12 cellular contexts compared by ENCODE assay signal in genomic region chr22:37625737-37626136, GRCh38. TPM values are rescaled to one million over a fixed set of nuclear protein-coding genes. Genes with fewer than 3 reads are reported as not detected.
DNase-seq lines count a peak whose midpoint lies in the region; ATAC-seq, FAIRE-seq and TF ChIP-seq lines count a peak whose summit lies in the region.
"Had no signal": no experiment of that assay in that cellular context is flagged by ENCODE, and none has a peak within 500 bp of the region (broad histone marks: within the 10 kb centered on the region; RNA-seq: fewer than 3 reads in every experiment).

No MANE protein-coding gene starts in this region.

- 98% methylated on average over 12 of the region's 14 CpGs for WGBS in K562 (ENCODE audit: insufficient coverage, low coverage, missing lambda C conversion rate)
- WGBS in tibial nerve, 2 donors = 79 to 86% methylated on average over 10 to 14 of the region's 14 CpGs

- in situ Hi-C loops in K562 (cut with MboI) = no loop called here

- TF ChIP-seq RAD21 in K562 (CRISPR knock-in tag; conservative IDR thresholded peaks at IDR 0.05 in 1 of 2, IDR thresholded peaks at IDR 0.05 in 1 of 2) = no peak

- H3K4me1 ChIP-seq in K562 (replicated peaks in 1 of 2; ENCODE audit: control insufficient read depth in 2 of 2, insufficient read depth in 2 of 2, low read length in 2 of 2) (peaks cover 0 to 38% of the 10 kb centered on the region in 2 experiments; a peak in 3 of 5 replicates), tibial nerve (peaks cover 0 to 39% (median 28%) of the 10 kb centered on the region in 4 donors)

- H3K27ac ChIP-seq in K562 (ENCODE audit: extremely low read depth, low read depth, low read length) = no peak overlapping the region
- H3K27ac ChIP-seq in tibial nerve = peak overlapping the region in 3 of 4 donors; percentile 60 to 84 (median 77)

- H3K79me2 ChIP-seq in K562 (ENCODE audit: control insufficient read depth, insufficient read depth, low read length) = no peaks in the 10 kb centered on the region

- H3K27ac Mint-ChIP-seq in activated T-cell treated with anti-CD3 and anti-CD28 coated beads, Interleukin-2, amount 50 U/mL, for 72 hours = peak overlapping the region; percentile 57
- peak overlapping the region; percentile 83 to 89 for H3K27ac Mint-ChIP-seq in natural killer cell

- BruUV-seq in K562 (replicated peaks; lab: Mats Ljungman, UMichigan) = no TSS peak

- peaks cover 0 to 2% of the 10 kb centered on the region in 2 donors for H3K36me3 Mint-ChIP-seq in activated T-cell treated with anti-CD3 and anti-CD28 coated beads, Interleukin-2, amount 50 U/mL, for 72 hours (ENCODE audit: insufficient read depth in 2 of 2)
- H3K36me3 Mint-ChIP-seq in natural killer cell = no peaks in the 10 kb centered on the region

- no peak overlapping the region for H3K9ac ChIP-seq in K562 (ENCODE audit: insufficient read depth in 1 of 2, low read depth in 2 of 2, low read length in 2 of 2)
- H3K9ac ChIP-seq: SK-N-SH had no signal

- peaks cover 52% of the 10 kb centered on the region; the same call in 2 of the 3 replicates for H3K36me3 ChIP-seq in K562 (ENCODE audit: control insufficient read depth, insufficient read depth, low read length)
- peaks cover 0 to 71% (median 0%) of the 10 kb centered on the region in 3 donors for H3K36me3 ChIP-seq in tibial nerve

- intact Hi-C loops in K562 (cut with micrococcal nuclease) = no loop called here
- intact Hi-C loops in natural killer cell (cut with micrococcal nuclease) = no loop called here

- H3K27me3 Mint-ChIP-seq in activated T-cell treated with anti-CD3 and anti-CD28 coated beads, Interleukin-2, amount 50 U/mL, for 72 hours (ENCODE audit: low read depth) = no peaks in the 10 kb centered on the region
- no peaks in the 10 kb centered on the region for H3K27me3 Mint-ChIP-seq in natural killer cell (ENCODE audit: low read depth in 2 of 2)

- no peaks in the 10 kb centered on the region for H3K9me3 Mint-ChIP-seq in activated T-cell treated with anti-CD3 and anti-CD28 coated beads, Interleukin-2, amount 50 U/mL, for 72 hours
- no peaks in the 10 kb centered on the region for H3K9me3 Mint-ChIP-seq in natural killer cell

- no peak overlapping the region for H3K4me3 ChIP-seq in K562
- no peak overlapping the region for H3K4me3 ChIP-seq in tibial nerve

- H3K4me2 ChIP-seq in K562 (ENCODE audit: insufficient read depth, low read length) = no peak overlapping the region
- H3K4me2 ChIP-seq: SK-N-SH had no signal

- H3K9me1 ChIP-seq in K562 (ENCODE audit: control insufficient read depth, insufficient read depth, low read length) = no peaks in the 10 kb centered on the region

- H4K20me1 ChIP-seq in K562 (replicated peaks; ENCODE audit: control insufficient read depth, insufficient read depth, low read length) = no peaks in the 10 kb centered on the region

- H3K27me3 ChIP-seq in K562 (ENCODE audit: control insufficient read depth in 2 of 2, insufficient read depth in 2 of 2, low read length in 2 of 2) (no peaks in the 10 kb centered on the region), tibial nerve (no peaks in the 10 kb centered on the region)

- no peak for TF ChIP-seq CTCF in K562 (IDR thresholded peaks at IDR 0.05 in 2 of 3, conservative IDR thresholded peaks at IDR 0.05 in 1 of 3; ENCODE audit: insufficient read depth in 2 of 3, low read depth in 1 of 3, low read length in 3 of 3)
- TF ChIP-seq CTCF in natural killer cell (IDR thresholded peaks at IDR 0.05) = no peak
- TF ChIP-seq CTCF in tibial nerve (IDR thresholded peaks at IDR 0.05) = no peak

- no peaks in the 10 kb centered on the region for H3K9me3 ChIP-seq in K562 (replicated peaks; ENCODE audit: control insufficient read depth, insufficient read depth, low read depth, low read length)
- no peaks in the 10 kb centered on the region for H3K9me3 ChIP-seq in tibial nerve
- H3K9me3 ChIP-seq: SK-N-SH had no signal

- no peak for DNase-seq in activated T-cell treated with anti-CD3 and anti-CD28 coated beads, Interleukin-2, amount 50 U/mL, for 72 hours
- DNase-seq in activated T-cell treated with anti-CD3 and anti-CD28 coated beads for 4 hours (no peak), K562 (ENCODE audit: extremely low read depth in 1 of 4, low spot score in 3 of 4) (no peak), natural killer cell (no peak), tibial nerve (ENCODE audit: low spot score in 2 of 2) (no peak), dedifferentiated amniotic fluid mesenchymal stem cell (ENCODE audit: extremely low spot score) (no peak), GM19238 (ENCODE audit: insufficient read length, low spot score) (no peak)
- DNase-seq: DND-41, mesendoderm, NCI-H526, SK-N-SH had no signal

- H2AFZ ChIP-seq in K562 (ENCODE audit: low read depth, low read length) = no peak overlapping the region

- no peak for TF ChIP-seq EP300 in K562 (IDR thresholded peaks at IDR 0.05; ENCODE audit: low read length)
- TF ChIP-seq EP300 in tibial nerve (IDR thresholded peaks at IDR 0.05) = no peak

- POLR2A ChIA-PET in K562 (lab: Yijun Ruan, JAX) = interaction anchor here (0.6 to 3.0 kb wide), 4 partner anchors 9 to 202 kb away, joined by 3 to 12 read pairs (median 4); no protein-coding TSS in a partner anchor

- no peak for FAIRE-seq in K562 (lab: Jason Lieb, UNC)

- ATAC-seq in activated T-cell treated with anti-CD3 and anti-CD28 coated beads, Interleukin-2, amount 50 U/mL, for 72 hours (replicated peaks in 1 of 2) = no peak
- ATAC-seq in K562 (no peak), natural killer cell (no peak), GM18909 (IDR thresholded peaks at IDR 0.05; ENCODE audit: poor library complexity, unreplicated experiment) (no peak)

- CTCF ChIA-PET in K562 (lab: Yijun Ruan, JAX; ENCODE audit: low intra/inter-chr PET ratio) = no interaction called here

- H3K4me3 Mint-ChIP-seq in activated T-cell treated with anti-CD3 and anti-CD28 coated beads, Interleukin-2, amount 50 U/mL, for 72 hours = peak overlapping the region; percentile 16 to 69
- peak overlapping the region; percentile 5 for H3K4me3 Mint-ChIP-seq in natural killer cell

- H3K4me1 Mint-ChIP-seq in activated T-cell treated with anti-CD3 and anti-CD28 coated beads, Interleukin-2, amount 50 U/mL, for 72 hours (ENCODE audit: low read depth) = peaks cover 56% of the 10 kb centered on the region
- peaks cover 33 to 57% of the 10 kb centered on the region in 2 donors for H3K4me1 Mint-ChIP-seq in natural killer cell

- TF ChIP-seq POLR2A in K562 (conservative IDR thresholded peaks at IDR 0.05) = no peak
- TF ChIP-seq POLR2A in tibial nerve (IDR thresholded peaks at IDR 0.05) = no peak

RNA-seq across cellular contexts. Expression of gene SH3BP1, which starts 13.7 kb away (rescaled TPM):
- total RNA-seq in activated T-cell treated with anti-CD3 and anti-CD28 coated beads, Interleukin-2, amount 50 U/mL, for 72 hours = 100 to 1,000 TPM in 1 of 2 donors, 10 to 100 TPM in 1; 99.0 to 103 TPM
- total RNA-seq in K562 (2011; cell fraction: chromatin; rRNA removed; ENCODE audit: low replicate concordance) = 27.4 and 84.8 TPM in 2 replicates
- total RNA-seq in K562 (2011; cell fraction: nucleolus; rRNA removed) = 40.0 and 41.0 TPM in 2 replicates
- total RNA-seq in K562 (2011; cell fraction: nucleoplasm; rRNA removed) = 21.5 and 25.7 TPM in 2 replicates
- 18.6 and 21.2 TPM in 2 replicates for total RNA-seq in K562 (2014; rRNA removed)
- total RNA-seq in K562 (2014; rRNA removed; fragmentation: Illumina TruSeq; extraction: Trizol) = 7.4 and 9.7 TPM in 2 replicates
- 9.3 and 9.4 TPM in 2 replicates for total RNA-seq in K562 (2015; rRNA removed; fragmentation: Illumina TruSeq; extraction: Trizol)
- 29.9 and 36.2 TPM in 2 replicates for total RNA-seq in K562 (2021)
- polyA plus RNA-seq in K562 (2011; rRNA removed) = 11.5 and 14.9 TPM in 2 replicates
- 10.1 and 21.2 TPM in 2 replicates for polyA plus RNA-seq in K562 (2011; cell fraction: cytosol; rRNA removed)
- polyA plus RNA-seq in K562 (2011; cell fraction: nucleus; rRNA removed) = 23.7 and 33.6 TPM in 2 replicates
- 34.0 and 58.5 TPM in 2 replicates for polyA plus RNA-seq in K562 (2012)
- 32.1 and 36.0 TPM in 2 replicates for polyA plus RNA-seq in K562 (2014; fragmentation: Illumina TruSeq; extraction: Trizol)
- polyA plus RNA-seq in K562 (2014; fragmentation: Nextera tagmentation; extraction: Ambion mirVana) = under 1 TPM; 0.10 to 0.17 TPM
- 8.7 and 10.4 TPM in 2 replicates for polyA plus RNA-seq in K562 (2014; rRNA removed)
- polyA minus RNA-seq in K562 (2011; rRNA and poly(A)+ RNA removed) = 16.7 and 17.5 TPM in 2 replicates
- polyA minus RNA-seq in K562 (2011; cell fraction: cytosol; rRNA and poly(A)+ RNA removed) = 12.7 and 19.9 TPM in 2 replicates
- polyA minus RNA-seq in K562 (2011; cell fraction: nucleus; rRNA and poly(A)+ RNA removed) = 13.7 and 15.5 TPM in 2 replicates
- total RNA-seq in natural killer cell = 100 to 1,000 TPM; 163 to 189 (median 163) TPM
- total RNA-seq in tibial nerve = 10 to 100 TPM in 2 of 4 donors, 1 to 10 TPM in 2; 7.5 to 19.8 (median 13.9) TPM

RNA-seq across cellular contexts. Expression of gene GGA1, which starts 17.1 kb away (rescaled TPM):
- 10 to 100 TPM; 81.5 to 96.2 TPM for total RNA-seq in activated T-cell treated with anti-CD3 and anti-CD28 coated beads, Interleukin-2, amount 50 U/mL, for 72 hours
- 235 and 500 TPM in 2 replicates for total RNA-seq in K562 (2011; cell fraction: chromatin; rRNA removed; ENCODE audit: low replicate concordance)
- 281 and 297 TPM in 2 replicates for total RNA-seq in K562 (2011; cell fraction: nucleolus; rRNA removed)
- 245 and 253 TPM in 2 replicates for total RNA-seq in K562 (2011; cell fraction: nucleoplasm; rRNA removed)
- 48.0 and 51.3 TPM in 2 replicates for total RNA-seq in K562 (2014; rRNA removed)
- 19.7 and 24.2 TPM in 2 replicates for total RNA-seq in K562 (2014; rRNA removed; fragmentation: Illumina TruSeq; extraction: Trizol)
- total RNA-seq in K562 (2015; rRNA removed; fragmentation: Illumina TruSeq; extraction: Trizol) = 29.9 and 31.1 TPM in 2 replicates
- total RNA-seq in K562 (2021) = 57.1 and 61.3 TPM in 2 replicates
- 50.4 and 53.3 TPM in 2 replicates for polyA plus RNA-seq in K562 (2011; rRNA removed)
- 27.8 and 56.0 TPM in 2 replicates for polyA plus RNA-seq in K562 (2011; cell fraction: cytosol; rRNA removed)
- 156 and 291 TPM in 2 replicates for polyA plus RNA-seq in K562 (2011; cell fraction: nucleus; rRNA removed)
- polyA plus RNA-seq in K562 (2012) = 41.4 and 63.8 TPM in 2 replicates
- 31.6 and 42.5 TPM in 2 replicates for polyA plus RNA-seq in K562 (2014; fragmentation: Illumina TruSeq; extraction: Trizol)
- polyA plus RNA-seq in K562 (2014; fragmentation: Nextera tagmentation; extraction: Ambion mirVana) = 1 to 10 TPM; 1.5 to 1.9 TPM
- 69.5 and 71.3 TPM in 2 replicates for polyA plus RNA-seq in K562 (2014; rRNA removed)
- polyA minus RNA-seq in K562 (2011; rRNA and poly(A)+ RNA removed) = 26.8 and 33.7 TPM in 2 replicates
- 20.7 and 22.7 TPM in 2 replicates for polyA minus RNA-seq in K562 (2011; cell fraction: cytosol; rRNA and poly(A)+ RNA removed)
- 56.9 and 57.8 TPM in 2 replicates for polyA minus RNA-seq in K562 (2011; cell fraction: nucleus; rRNA and poly(A)+ RNA removed)
- total RNA-seq in natural killer cell = 10 to 100 TPM; 69.3 to 87.8 (median 80.2) TPM
- 10 to 100 TPM; 66.3 to 99.0 (median 77.2) TPM for total RNA-seq in tibial nerve

RNA-seq across cellular contexts. Expression of gene PDXP, which starts 32.8 kb away (rescaled TPM):
- 10 to 100 TPM; 14.8 to 17.2 TPM for total RNA-seq in activated T-cell treated with anti-CD3 and anti-CD28 coated beads, Interleukin-2, amount 50 U/mL, for 72 hours
- total RNA-seq in K562 (2011; cell fraction: chromatin; rRNA removed; ENCODE audit: low replicate concordance) = 8.1 and 23.1 TPM in 2 replicates
- total RNA-seq in K562 (2011; cell fraction: nucleolus; rRNA removed) = 20.8 and 21.3 TPM in 2 replicates
- 19.4 and 21.3 TPM in 2 replicates for total RNA-seq in K562 (2011; cell fraction: nucleoplasm; rRNA removed)
- total RNA-seq in K562 (2014; rRNA removed) = 38.8 and 55.8 TPM in 2 replicates
- total RNA-seq in K562 (2014; rRNA removed; fragmentation: Illumina TruSeq; extraction: Trizol) = 27.6 and 29.0 TPM in 2 replicates
- 30.9 and 32.5 TPM in 2 replicates for total RNA-seq in K562 (2015; rRNA removed; fragmentation: Illumina TruSeq; extraction: Trizol)
- 47.5 and 50.0 TPM in 2 replicates for total RNA-seq in K562 (2021)
- polyA plus RNA-seq in K562 (2011; rRNA removed) = 42.8 and 51.4 TPM in 2 replicates
- 73.7 and 106 TPM in 2 replicates for polyA plus RNA-seq in K562 (2011; cell fraction: cytosol; rRNA removed)
- 34.8 and 35.2 TPM in 2 replicates for polyA plus RNA-seq in K562 (2011; cell fraction: nucleus; rRNA removed)
- 25.7 and 42.5 TPM in 2 replicates for polyA plus RNA-seq in K562 (2012)
- polyA plus RNA-seq in K562 (2014; fragmentation: Illumina TruSeq; extraction: Trizol) = 54.2 and 62.3 TPM in 2 replicates
- polyA plus RNA-seq in K562 (2014; fragmentation: Nextera tagmentation; extraction: Ambion mirVana) = 10 to 100 TPM in 1 of 2 experiments, 1 to 10 TPM in 1; 7.9 to 11.8 TPM
- polyA plus RNA-seq in K562 (2014; rRNA removed) = 45.7 and 47.8 TPM in 2 replicates
- 21.5 and 27.1 TPM in 2 replicates for polyA minus RNA-seq in K562 (2011; rRNA and poly(A)+ RNA removed)
- 30.1 and 30.4 TPM in 2 replicates for polyA minus RNA-seq in K562 (2011; cell fraction: cytosol; rRNA and poly(A)+ RNA removed)
- 8.6 and 12.3 TPM in 2 replicates for polyA minus RNA-seq in K562 (2011; cell fraction: nucleus; rRNA and poly(A)+ RNA removed)
- total RNA-seq in natural killer cell = 10 to 100 TPM in 2 of 3 donors, 1 to 10 TPM in 1; 8.3 to 14.2 (median 13.4) TPM
- total RNA-seq in tibial nerve = 10 to 100 TPM; 14.7 to 19.7 (median 16.2) TPM

RNA-seq across cellular contexts. Expression of gene LGALS2, which starts 45.9 kb away (rescaled TPM):
- total RNA-seq in activated T-cell treated with anti-CD3 and anti-CD28 coated beads, Interleukin-2, amount 50 U/mL, for 72 hours = not detected
- not detected in 2 replicates for total RNA-seq in K562 (2011; cell fraction: chromatin; rRNA removed; ENCODE audit: low replicate concordance)
- total RNA-seq in K562 (2011; cell fraction: nucleolus; rRNA removed) = not detected in 2 replicates
- total RNA-seq in K562 (2011; cell fraction: nucleoplasm; rRNA removed) = not detected in 2 replicates
- total RNA-seq in K562 (2014; rRNA removed) (not detected in 2 replicates), K562 (2014; rRNA removed; fragmentation: Illumina TruSeq; extraction: Trizol) (not detected in 2 replicates), K562 (2015; rRNA removed; fragmentation: Illumina TruSeq; extraction: Trizol) (not detected in 2 replicates), K562 (2021) (not detected in 2 replicates), natural killer cell (1 to 10 TPM; 1.4 to 3.4 (median 2.6) TPM), tibial nerve (not detected)
- polyA plus RNA-seq in K562 (2011; rRNA removed) (not detected in 2 replicates), K562 (2014; fragmentation: Illumina TruSeq; extraction: Trizol) (not detected in 2 replicates), K562 (2014; fragmentation: Nextera tagmentation; extraction: Ambion mirVana) (not detected), K562 (2014; rRNA removed) (not detected in 2 replicates)
- not detected in 2 replicates for polyA plus RNA-seq in K562 (2011; cell fraction: cytosol; rRNA removed)
- not detected in 2 replicates for polyA plus RNA-seq in K562 (2011; cell fraction: nucleus; rRNA removed)
- polyA plus RNA-seq in K562 (2012) = 0.19 TPM in 1 of 2 replicates, not detected in the other
- polyA minus RNA-seq in K562 (2011; rRNA and poly(A)+ RNA removed) = not detected in 2 replicates
- polyA minus RNA-seq in K562 (2011; cell fraction: cytosol; rRNA and poly(A)+ RNA removed) = not detected in 2 replicates
- not detected in 2 replicates for polyA minus RNA-seq in K562 (2011; cell fraction: nucleus; rRNA and poly(A)+ RNA removed)
- polyA plus RNA-seq: SK-N-SH had no signal

RNA-seq across cellular contexts. Expression of gene LGALS1, which starts 49.7 kb away (rescaled TPM):
- 100 to 1,000 TPM; 303 to 803 TPM for total RNA-seq in activated T-cell treated with anti-CD3 and anti-CD28 coated beads, Interleukin-2, amount 50 U/mL, for 72 hours
- 14.2 and 41.4 TPM in 2 replicates for total RNA-seq in K562 (2011; cell fraction: chromatin; rRNA removed; ENCODE audit: low replicate concordance)
- total RNA-seq in K562 (2011; cell fraction: nucleolus; rRNA removed) = 152 and 183 TPM in 2 replicates
- total RNA-seq in K562 (2011; cell fraction: nucleoplasm; rRNA removed) = 99.6 and 131 TPM in 2 replicates
- 373 and 487 TPM in 2 replicates for total RNA-seq in K562 (2014; rRNA removed)
- 94.3 and 160 TPM in 2 replicates for total RNA-seq in K562 (2014; rRNA removed; fragmentation: Illumina TruSeq; extraction: Trizol)
- total RNA-seq in K562 (2015; rRNA removed; fragmentation: Illumina TruSeq; extraction: Trizol) = 455 and 466 TPM in 2 replicates
- total RNA-seq in K562 (2021) = 330 and 373 TPM in 2 replicates
- polyA plus RNA-seq in K562 (2011; rRNA removed) = 800 and 995 TPM in 2 replicates
- 1,618 and 2,500 TPM in 2 replicates for polyA plus RNA-seq in K562 (2011; cell fraction: cytosol; rRNA removed)
- polyA plus RNA-seq in K562 (2011; cell fraction: nucleus; rRNA removed) = 492 and 635 TPM in 2 replicates
- 1,292 and 1,616 TPM in 2 replicates for polyA plus RNA-seq in K562 (2012)
- 189 and 298 TPM in 2 replicates for polyA plus RNA-seq in K562 (2014; fragmentation: Illumina TruSeq; extraction: Trizol)
- polyA plus RNA-seq in K562 (2014; fragmentation: Nextera tagmentation; extraction: Ambion mirVana) = 100 to 1,000 TPM; 240 to 301 TPM
- 474 and 680 TPM in 2 replicates for polyA plus RNA-seq in K562 (2014; rRNA removed)
- polyA minus RNA-seq in K562 (2011; rRNA and poly(A)+ RNA removed) = 187 and 354 TPM in 2 replicates
- 194 and 200 TPM in 2 replicates for polyA minus RNA-seq in K562 (2011; cell fraction: cytosol; rRNA and poly(A)+ RNA removed)
- 64.1 and 86.9 TPM in 2 replicates for polyA minus RNA-seq in K562 (2011; cell fraction: nucleus; rRNA and poly(A)+ RNA removed)
- 100 to 1,000 TPM; 195 to 218 (median 214) TPM for total RNA-seq in natural killer cell
- 1,000 to 10,000 TPM; 1,362 to 3,592 (median 2,463) TPM for total RNA-seq in tibial nerve
